ENCODE assay signal across 1 cellular context in genomic region chr19:4052114-4052992, GRCh38.
TF ChIP-seq lines count a peak whose summit lies in the region.

No MANE protein-coding gene starts in this region.

TF ChIP-seq in HepG2, 621 proteins besides CTCF, POLR2A, EP300 and RAD21 (continued from another document and continues in another):
- TF ChIP-seq ZNF687 (CRISPR knock-in tag; IDR thresholded peaks at IDR 0.05) (peak; percentile 89), HHEX (CRISPR knock-in tag; IDR thresholded peaks at IDR 0.05) (peak; percentile 56), ZBTB10 (CRISPR knock-in tag; IDR thresholded peaks at IDR 0.05; ENCODE audit: borderline replicate concordance) (peak; percentile 65; the same call in 1 of the 2 replicates), U2AF2 (IDR thresholded peaks at IDR 0.05; ENCODE audit: low read depth, low read length) (0 out of 2 replicates have a peak, but pooled peaks have one; percentile 27), ZNF782 (CRISPR knock-in tag; IDR thresholded peaks at IDR 0.05; ENCODE audit: borderline replicate concordance) (no peak), DPF2 (CRISPR knock-in tag; IDR thresholded peaks at IDR 0.05; ENCODE audit: borderline replicate concordance, low read depth) (peak; percentile 5; the same call in 1 of the 2 replicates), ZMYM4 (CRISPR knock-in tag; IDR thresholded peaks at IDR 0.05) (peak; percentile 90), HNF1B (CRISPR knock-in tag; IDR thresholded peaks at IDR 0.05) (peak; percentile 58), PATZ1 (CRISPR knock-in tag; IDR thresholded peaks at IDR 0.05) (peak; percentile 100), SALL1 (CRISPR knock-in tag; IDR thresholded peaks at IDR 0.05) (peak; percentile 92), SP4 (CRISPR knock-in tag; IDR thresholded peaks at IDR 0.05) (peak; percentile 77), ZBTB43 (CRISPR knock-in tag; conservative IDR thresholded peaks at IDR 0.05) (peak; percentile 46; the same call in 1 of the 2 replicates), PAX8 (CRISPR knock-in tag; IDR thresholded peaks at IDR 0.05; ENCODE audit: borderline replicate concordance) (0 out of 2 replicates have a peak, but pooled peaks have one; percentile 8), ZXDC (CRISPR knock-in tag; IDR thresholded peaks at IDR 0.05) (no peak), PHF21A (CRISPR knock-in tag; IDR thresholded peaks at IDR 0.05) (peak; percentile 93), SNRNP70 (IDR thresholded peaks at IDR 0.05; ENCODE audit: low read depth, low read length) (no peak), ZNF230 (CRISPR knock-in tag; IDR thresholded peaks at IDR 0.05) (no peak), STAG1 (CRISPR knock-in tag; IDR thresholded peaks at IDR 0.05) (peak; percentile 34; the same call in 1 of the 2 replicates), KDM3A (CRISPR knock-in tag; IDR thresholded peaks at IDR 0.05; ENCODE audit: low read depth) (peak; percentile 90; the same call in 1 of the 2 replicates), ZNF362 (CRISPR knock-in tag; IDR thresholded peaks at IDR 0.05; ENCODE audit: borderline replicate concordance) (peak; percentile 65; the same call in 1 of the 2 replicates), CBFB (CRISPR knock-in tag; IDR thresholded peaks at IDR 0.05) (peak; percentile 86), ONECUT2 (CRISPR knock-in tag; IDR thresholded peaks at IDR 0.05) (peak; percentile 42; the same call in 1 of the 2 replicates), LRRFIP1 (CRISPR knock-in tag; conservative IDR thresholded peaks at IDR 0.05) (no peak), GMEB1 (CRISPR knock-in tag; IDR thresholded peaks at IDR 0.05; ENCODE audit: borderline replicate concordance) (peak; percentile 73; the same call in 1 of the 2 replicates), ZNF431 (CRISPR knock-in tag; IDR thresholded peaks at IDR 0.05; ENCODE audit: borderline replicate concordance, low read depth) (no peak), ISL2 (CRISPR knock-in tag; IDR thresholded peaks at IDR 0.05) (peak; percentile 74), ZFP90 (CRISPR knock-in tag; IDR thresholded peaks at IDR 0.05; ENCODE audit: borderline replicate concordance) (no peak), ZNF546 (CRISPR knock-in tag; conservative IDR thresholded peaks at IDR 0.05) (no peak), TERF1 (CRISPR knock-in tag; IDR thresholded peaks at IDR 0.05) (no peak), TBL1XR1 (IDR thresholded peaks at IDR 0.05; ENCODE audit: borderline replicate concordance, low read length, partially characterized antibody) (peak; percentile 38), TOE1 (CRISPR knock-in tag; IDR thresholded peaks at IDR 0.05) (0 out of 2 replicates have a peak, but pooled peaks have one; percentile 49)
